In genomic region chr11:9015677-9016076, GRCh38 we compare ENCODE assay signal across 8 cellular contexts. TPM values are rescaled to one million over a fixed set of nuclear protein-coding genes. Genes with fewer than 3 reads are reported as not detected.
DNase-seq lines count a peak whose midpoint lies in the region; ATAC-seq and TF ChIP-seq lines count a peak whose summit lies in the region.

No MANE protein-coding gene starts in this region.

- H3K27me3 Mint-ChIP-seq in natural killer cell treated with Interleukin-12 subunit alpha and Interleukin-12 subunit beta and Interleukin-15 and Interleukin-18, amount 100 ng/mL, for 72 hours = peaks cover 15 to 17% of the 10 kb centered on the region in 2 donors

- H3K27me3 ChIP-seq in OCI-LY1 (ENCODE audit: insufficient read depth, low read length) (0 out of 2 replicates have a peak, but pooled peaks cover 3% of the 10 kb centered on the region), esophagus squamous epithelium (no peaks in the 10 kb centered on the region), tibial artery (no peaks in the 10 kb centered on the region)

- no peak overlapping the region for H3K27ac Mint-ChIP-seq in natural killer cell treated with Interleukin-12 subunit alpha and Interleukin-12 subunit beta and Interleukin-15 and Interleukin-18, amount 100 ng/mL, for 72 hours

- H3K9me2 ChIP-seq in OCI-LY1 (ENCODE audit: low read depth, low read length) = no peaks in the 10 kb centered on the region

- H2AFZ ChIP-seq in OCI-LY1 (ENCODE audit: low read length) = no peak overlapping the region

- TF ChIP-seq POLR2A in esophagus squamous epithelium (IDR thresholded peaks at IDR 0.05) = no peak

- DNase-seq in AG10803 (ENCODE audit: low read depth) = peak; percentile 82
- peak; percentile 73 for DNase-seq in HT1080 (ENCODE audit: low read depth)
- DNase-seq in activated T-cell treated with anti-CD3 and anti-CD28 coated beads for 24 hours (ENCODE audit: low read depth) = peak; percentile 28
- peak; percentile 13 for DNase-seq in esophagus squamous epithelium (lab: John Stamatoyannopoulos, UW)
- DNase-seq in natural killer cell treated with Interleukin-12 subunit alpha and Interleukin-12 subunit beta and Interleukin-15 and Interleukin-18, amount 100 ng/mL, for 72 hours (ENCODE audit: low spot score) = no peak
- peak; percentile 46 to 71 for DNase-seq in tibial artery

- 3 to 25% methylated on average over 3 of the region's 4 CpGs for WGBS in esophagus squamous epithelium, 2 donors

- peaks cover 0 to 6% of the 10 kb centered on the region in 2 donors for H3K4me1 Mint-ChIP-seq in natural killer cell treated with Interleukin-12 subunit alpha and Interleukin-12 subunit beta and Interleukin-15 and Interleukin-18, amount 100 ng/mL, for 72 hours (ENCODE audit: low read depth in 2 of 2)

- peak; percentile 85 for TF ChIP-seq CTCF in AG10803 (conservative IDR thresholded peaks at IDR 0.05; ENCODE audit: low read length)
- TF ChIP-seq CTCF in OCI-LY1 (IDR thresholded peaks at IDR 0.05; ENCODE audit: low read length) = peak; percentile 70
- peak; percentile 72 to 80 (median 78) for TF ChIP-seq CTCF in esophagus squamous epithelium (IDR thresholded peaks at IDR 0.05)
- peak; percentile 67 for TF ChIP-seq CTCF in tibial artery (IDR thresholded peaks at IDR 0.05)

- H3K9ac ChIP-seq in OCI-LY1 (ENCODE audit: low read length) = no peak overlapping the region

- H3K4me1 ChIP-seq in OCI-LY1 (ENCODE audit: insufficient read depth, low read length, severe bottlenecking) = no peaks in the 10 kb centered on the region
- peaks cover 0 to 21% (median 3%) of the 10 kb centered on the region in 3 donors for H3K4me1 ChIP-seq in esophagus squamous epithelium
- H3K4me1 ChIP-seq in tibial artery = no peaks in the 10 kb centered on the region

- no peaks in the 10 kb centered on the region for H3K36me3 Mint-ChIP-seq in natural killer cell treated with Interleukin-12 subunit alpha and Interleukin-12 subunit beta and Interleukin-15 and Interleukin-18, amount 100 ng/mL, for 72 hours

- H3K79me2 ChIP-seq in OCI-LY1 (ENCODE audit: insufficient read depth, low read length) = no peaks in the 10 kb centered on the region

- no peak overlapping the region for H3K27ac ChIP-seq in OCI-LY1 (ENCODE audit: low read depth, low read length, poor library complexity, severe bottlenecking)
- H3K27ac ChIP-seq in esophagus squamous epithelium = no peak overlapping the region
- no peak overlapping the region for H3K27ac ChIP-seq in tibial artery

- ATAC-seq in GM18909 (IDR thresholded peaks at IDR 0.05; ENCODE audit: poor library complexity, unreplicated experiment) = peak; percentile 71
- ATAC-seq in natural killer cell treated with Interleukin-12 subunit alpha and Interleukin-12 subunit beta and Interleukin-15 and Interleukin-18, amount 100 ng/mL, for 72 hours = peak; percentile 64 to 75

- no peaks in the 10 kb centered on the region for H3K9me3 Mint-ChIP-seq in natural killer cell treated with Interleukin-12 subunit alpha and Interleukin-12 subunit beta and Interleukin-15 and Interleukin-18, amount 100 ng/mL, for 72 hours

- H3K4me3 ChIP-seq in AG10803 (ENCODE audit: low read length) (no peak overlapping the region), OCI-LY1 (ENCODE audit: low read depth, low read length, poor library complexity, severe bottlenecking) (no peak overlapping the region), esophagus squamous epithelium (no peak overlapping the region), tibial artery (no peak overlapping the region)

- no peaks in the 10 kb centered on the region for H3K36me3 ChIP-seq in OCI-LY1 (ENCODE audit: insufficient read depth, low read length)
- no peaks in the 10 kb centered on the region for H3K36me3 ChIP-seq in esophagus squamous epithelium
- no peaks in the 10 kb centered on the region for H3K36me3 ChIP-seq in tibial artery

- H3K4me3 Mint-ChIP-seq in natural killer cell treated with Interleukin-12 subunit alpha and Interleukin-12 subunit beta and Interleukin-15 and Interleukin-18, amount 100 ng/mL, for 72 hours = no peak overlapping the region

- H3F3A ChIP-seq in OCI-LY1 (ENCODE audit: insufficient read depth, low read length) = no peaks in the 10 kb centered on the region

- H4K20me1 ChIP-seq in OCI-LY1 (ENCODE audit: insufficient read depth, low read length) = no peaks in the 10 kb centered on the region

- H3K9me3 ChIP-seq in OCI-LY1 (ENCODE audit: low read length) (no peaks in the 10 kb centered on the region), esophagus squamous epithelium (no peaks in the 10 kb centered on the region), tibial artery (no peaks in the 10 kb centered on the region)

- intact Hi-C loops in esophagus squamous epithelium (cut with DNase I) (loop anchor here (5.0 kb wide), 1 partner anchor 122 kb away; no protein-coding TSS in a partner anchor), tibial artery (cut with DNase I; ENCODE audit: low total_unique reads) (no loop called here)

- H3K4me2 ChIP-seq in OCI-LY1 (ENCODE audit: low read length) = no peak overlapping the region

RNA-seq across cellular contexts. Expression of gene NRIP3, which starts 11.9 kb away (rescaled TPM):
- 52.6 and 61.3 TPM in 2 replicates for total RNA-seq in HT1080 (2014; rRNA removed; shearing (Covaris generic))
- 42.3 and 50.6 TPM in 2 replicates for polyA plus RNA-seq in HT1080 (2015; cell fraction: cytosol; rRNA removed)
- 31.5 and 33.1 TPM in 2 replicates for polyA plus RNA-seq in HT1080 (2015; cell fraction: nucleus; rRNA removed)
- 1 to 10 TPM in 2 of 4 donors, under 1 TPM in 2; 0.66 to 1.4 (median 1.0) TPM for total RNA-seq in esophagus squamous epithelium
- 1 to 10 TPM; 1.7 to 2.7 TPM for total RNA-seq in natural killer cell treated with Interleukin-12 subunit alpha and Interleukin-12 subunit beta and Interleukin-15 and Interleukin-18, amount 100 ng/mL, for 72 hours

RNA-seq across cellular contexts. Expression of gene TMEM9B, which starts 51.4 kb away (rescaled TPM):
- total RNA-seq in HT1080 (2014; rRNA removed; shearing (Covaris generic)) = 44.6 and 52.8 TPM in 2 replicates
- 40.6 and 48.3 TPM in 2 replicates for polyA plus RNA-seq in HT1080 (2015; cell fraction: cytosol; rRNA removed)
- polyA plus RNA-seq in HT1080 (2015; cell fraction: nucleus; rRNA removed) = 21.5 and 24.7 TPM in 2 replicates
- total RNA-seq in esophagus squamous epithelium = 10 to 100 TPM; 41.7 to 73.2 (median 57.6) TPM
- total RNA-seq in natural killer cell treated with Interleukin-12 subunit alpha and Interleukin-12 subunit beta and Interleukin-15 and Interleukin-18, amount 100 ng/mL, for 72 hours = 10 to 100 TPM; 24.1 to 42.7 TPM

Comparison
In these comparisons a context has a peak if more than half of its experiments do, and no peak if none do; other contexts are left out.
1. RNA of gene NRIP3, which starts 11.9 kb away (total RNA-seq): 52.6 to 61.3 TPM in HT1080; 1.7 to 2.7 TPM in natural killer cell treated with Interleukin-12 subunit alpha and Interleukin-12 subunit beta and Interleukin-15 and Interleukin-18, amount 100 ng/mL, for 72 hours and 0.66 to 1.4 TPM in esophagus squamous epithelium; every median in the first group is over 10 times any median in the second.
2. Peak in every context shown above with its lines, with median percentiles within 50 percentile points of each other: CTCF ChIP-seq.